Comparison of ENCODE assay signal across 15 cellular contexts in genomic region chr17:8953152-8953885, GRCh38. TPM values are rescaled to one million over a fixed set of nuclear protein-coding genes. Genes with fewer than 3 reads are reported as not detected.
DNase-seq lines count a peak whose midpoint lies in the region; ATAC-seq and TF ChIP-seq lines count a peak whose summit lies in the region.
"Had no signal": no experiment of that assay in that cellular context is flagged by ENCODE, and none has a peak within 500 bp of the region (broad histone marks: within the 10 kb centered on the region; RNA-seq: fewer than 3 reads in every experiment).

No MANE protein-coding gene starts in this region.

- no peaks in the 10 kb centered on the region for H3K36me3 ChIP-seq in heart right ventricle
- H3K36me3 ChIP-seq in right lobe of liver: no peaks in the 10 kb centered on the region
- H3K36me3 ChIP-seq in upper lobe of left lung: no peaks in the 10 kb centered on the region
- no peaks in the 10 kb centered on the region for H3K36me3 ChIP-seq in aorta (ENCODE audit: control insufficient read depth in 1 of 2, insufficient read depth in 2 of 2, low read length in 1 of 2)

- H3K4me3 Mint-ChIP-seq in T-helper 17 cell: peak overlapping the region; percentile 92

- peaks cover 66% of the 10 kb centered on the region for H3K4me1 Mint-ChIP-seq in T-helper 17 cell

- TF ChIP-seq POLR2A in right lobe of liver (IDR thresholded peaks at IDR 0.05): no peak
- TF ChIP-seq POLR2A in upper lobe of left lung (IDR thresholded peaks at IDR 0.05): peak in 1 of 4 donors; percentile 19

- H3K27ac Mint-ChIP-seq in T-helper 17 cell: peak overlapping the region; percentile 99

- H3K4me3 ChIP-seq in right cardiac atrium (ENCODE audit: low read length) (no peak overlapping the region), heart right ventricle (peak overlapping the region in 1 of 10 donors; percentile 5), right lobe of liver (no peak overlapping the region), upper lobe of left lung (no peak overlapping the region), aorta (ENCODE audit: low read length in 2 of 2) (no peak overlapping the region)
- H3K4me3 ChIP-seq: coronary artery had no signal

- H3K27me3 Mint-ChIP-seq in T-helper 17 cell: no peaks in the 10 kb centered on the region

- H3K4me1 ChIP-seq in right cardiac atrium (ENCODE audit: control insufficient read depth, insufficient read depth, low read length) (no peaks in the 10 kb centered on the region), heart right ventricle (peaks cover 0 to 88% (median 0%) of the 10 kb centered on the region in 9 donors), right lobe of liver (no peaks in the 10 kb centered on the region), upper lobe of left lung (peaks cover 3 to 38% (median 16%) of the 10 kb centered on the region in 4 donors), aorta (ENCODE audit: control insufficient read depth in 1 of 2, insufficient read depth in 2 of 2, low read length in 2 of 2) (no peaks in the 10 kb centered on the region)

- H3K9me3 ChIP-seq in right cardiac atrium (ENCODE audit: control insufficient read depth, low read length): no peaks in the 10 kb centered on the region
- H3K9me3 ChIP-seq in heart right ventricle: peaks cover 0 to 5% (median 0%) of the 10 kb centered on the region in 11 donors
- H3K9me3 ChIP-seq in T-helper 17 cell (ENCODE audit: control insufficient read depth, low read length, poor library complexity, severe bottlenecking): no peaks in the 10 kb centered on the region
- H3K9me3 ChIP-seq in right lobe of liver: no peaks in the 10 kb centered on the region
- no peaks in the 10 kb centered on the region for H3K9me3 ChIP-seq in upper lobe of left lung
- H3K9me3 ChIP-seq in aorta (ENCODE audit: control insufficient read depth, low read length): peaks cover 4% of the 10 kb centered on the region

- peak; percentile 20 for ATAC-seq in right cardiac atrium
- no peak for ATAC-seq in heart right ventricle
- ATAC-seq in T-helper 17 cell: peak; percentile 42
- peak in 1 of 4 donors; percentile 15 for ATAC-seq in right lobe of liver
- ATAC-seq in upper lobe of left lung (ENCODE audit: low FRiP score in 2 of 2): peak in 1 of 2 donors; percentile 39
- ATAC-seq in aorta (ENCODE audit: low FRiP score): no peak
- ATAC-seq in HG03139 (IDR thresholded peaks at IDR 0.05; ENCODE audit: unreplicated experiment): no peak

- peaks cover 20% of the 10 kb centered on the region for H3K36me3 Mint-ChIP-seq in T-helper 17 cell (ENCODE audit: low read depth)

- DNase-seq in right cardiac atrium: no peak
- no peak for DNase-seq in heart right ventricle
- DNase-seq in T-helper 17 cell: no peak
- no peak for DNase-seq in right lobe of liver
- no peak for DNase-seq in upper lobe of left lung
- no peak for DNase-seq in aorta
- DNase-seq in DMS79 treated with DMSO at 0.1 percent for 48 hours (lab: John Stamatoyannopoulos, UW): no peak
- DNase-seq: activated T-cell treated with anti-CD3 and anti-CD28 coated beads, Interleukin-2, amount 50 U/mL, for 48 hours; DMS 273 treated with DMSO at 0.1 percent for 48 hours; NCI-H2081; NCI-H774; stimulated activated CD4-positive, alpha-beta T cell treated with anti-CD3 and anti-CD28 coated beads, Interleukin-2, amount 100 ng/mL, for 48 hours had no signal

- peak overlapping the region; percentile 22 for H3K27ac ChIP-seq in right cardiac atrium (ENCODE audit: low read length)
- H3K27ac ChIP-seq in heart right ventricle: peak overlapping the region in 3 of 10 donors; percentile 10 to 82 (median 14)
- H3K27ac ChIP-seq in right lobe of liver: peak overlapping the region in 2 of 3 donors; percentile 29 to 40
- H3K27ac ChIP-seq in upper lobe of left lung: peak overlapping the region; percentile 78 to 86 (median 84)
- H3K27ac ChIP-seq in aorta (ENCODE audit: low read depth in 1 of 2, low read length in 2 of 2): no peak overlapping the region

- WGBS in right cardiac atrium: 64% methylated on average over 2 of the region's 2 CpGs
- WGBS in heart right ventricle, 2 donors: 64 to 69% methylated on average over 2 of the region's 2 CpGs
- 47% methylated on average over 1 of the region's 2 CpGs for WGBS in right lobe of liver (ENCODE audit: insufficient coverage, low coverage, low lambda C conversion rate, missing lambda C conversion rate)
- WGBS in upper lobe of left lung, 2 donors: 69 to 81% methylated on average over 1 to 2 of the region's 2 CpGs
- 73 to 76% methylated on average over 2 of the region's 2 CpGs for WGBS in aorta, 2 donors

- H3K27me3 ChIP-seq in right cardiac atrium (ENCODE audit: control insufficient read depth, insufficient read depth) (no peaks in the 10 kb centered on the region), heart right ventricle (peaks cover 0 to 56% (median 32%) of the 10 kb centered on the region in 7 donors), right lobe of liver (no peaks in the 10 kb centered on the region), upper lobe of left lung (no peaks in the 10 kb centered on the region), aorta (ENCODE audit: control insufficient read depth in 1 of 2, insufficient read depth in 2 of 2, low read length in 1 of 2) (no peaks in the 10 kb centered on the region)

- intact Hi-C loops in right cardiac atrium (cut with DNase I): no loop called here
- intact Hi-C loops in heart right ventricle (cut with DNase I): no loop called here
- intact Hi-C loops in right lobe of liver (cut with DNase I): no loop called here
- intact Hi-C loops in aorta (cut with DNase I): no loop called here

- TF ChIP-seq CTCF in heart right ventricle (IDR thresholded peaks at IDR 0.05): no peak
- TF ChIP-seq CTCF in right lobe of liver (IDR thresholded peaks at IDR 0.05): no peak
- no peak for TF ChIP-seq CTCF in upper lobe of left lung (IDR thresholded peaks at IDR 0.05)

- TF ChIP-seq EP300 in upper lobe of left lung (IDR thresholded peaks at IDR 0.05): no peak

RNA-seq across cellular contexts. Expression of gene PIK3R5, which starts 12.2 kb away (rescaled TPM):
- total RNA-seq in right cardiac atrium (1 to 10 TPM; 2.7 to 5.2 (median 5.0) TPM), heart right ventricle (10 to 100 TPM in 1 of 10 donors, 1 to 10 TPM in 7, under 1 TPM in 2; 0.66 to 10.1 (median 2.4) TPM), T-helper 17 cell (100 to 1,000 TPM; 164 to 177 TPM), right lobe of liver (1 to 10 TPM; 3.7 to 6.5 (median 5.0) TPM), upper lobe of left lung (100 to 1,000 TPM in 1 of 6 donors, 10 to 100 TPM in 5; 22.3 to 175 (median 49.8) TPM), aorta (10 to 100 TPM; 18.4 to 18.5 TPM)
- polyA plus RNA-seq in right cardiac atrium (2.0 TPM), heart right ventricle (1 to 10 TPM; 1.4 to 2.0 TPM), aorta (1 to 10 TPM; 1.4 to 8.4 TPM)
- total RNA-seq: M059J had no signal

Comparison
In these comparisons a context has a peak if more than half of its experiments do, and no peak if none do; other contexts are left out.
1. ATAC-seq: peak in right cardiac atrium (2 of 2) and T-helper 17 cell (single experiment); none in heart right ventricle (0 of 8), aorta (single experiment) and HG03139 (single experiment).
2. H3K27ac ChIP-seq: peak in right cardiac atrium (single experiment), right lobe of liver (2 of 3) and upper lobe of left lung (4 of 4); none in aorta (0 of 2).